Comparison of ENCODE assay signal across 9 cellular contexts in the genomic region with DNA sequence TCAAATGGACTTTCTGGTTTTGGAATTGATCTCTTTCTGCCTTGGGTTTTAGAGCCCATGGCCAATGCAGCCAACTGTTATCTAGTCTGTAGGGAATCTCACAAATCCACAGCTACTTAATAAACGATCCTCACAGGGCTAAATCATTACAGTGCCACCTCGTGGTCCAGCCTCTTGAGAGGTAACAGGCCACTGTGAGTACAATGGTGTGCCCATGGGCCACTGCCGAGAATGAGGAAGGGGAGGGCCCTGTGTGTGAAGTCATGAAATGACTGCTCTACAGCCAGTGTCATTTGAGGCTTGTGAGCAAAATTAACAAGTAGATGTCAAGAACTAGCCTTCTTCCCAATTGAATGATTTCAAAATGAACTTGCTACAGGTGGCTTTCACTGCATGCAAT.
DNase-seq lines count a peak whose midpoint lies in the region; ATAC-seq and TF ChIP-seq lines count a peak whose summit lies in the region.
"Had no signal": no experiment of that assay in that cellular context is flagged by ENCODE, and none has a peak within 500 bp of the region (broad histone marks: within the 10 kb centered on the region; RNA-seq: fewer than 3 reads in every experiment).

No MANE protein-coding gene starts in this region.

- no peak overlapping the region for H3K27ac ChIP-seq in RWPE2 (ENCODE audit: poor library complexity, severe bottlenecking)

- peak; percentile 59 for ATAC-seq in HG03159 (IDR thresholded peaks at IDR 0.05; ENCODE audit: unreplicated experiment)
- peak; percentile 56; the same call in 1 of the 3 replicates for ATAC-seq in RWPE2 (ENCODE audit: low read depth)
- ATAC-seq in HG02852 (IDR thresholded peaks at IDR 0.05; ENCODE audit: unreplicated experiment) = no peak
- no peak for ATAC-seq in HG03439 (IDR thresholded peaks at IDR 0.05; ENCODE audit: unreplicated experiment)

- H3K4me3 ChIP-seq in RWPE2 (ENCODE audit: severe bottlenecking) = no peak overlapping the region
- H3K4me3 ChIP-seq: thoracic aorta had no signal

- no peaks in the 10 kb centered on the region for H3K4me1 ChIP-seq in RWPE2 (ENCODE audit: insufficient read depth, poor library complexity, severe bottlenecking)

- TF ChIP-seq CTCF in RWPE2 (IDR thresholded peaks at IDR 0.05; ENCODE audit: poor library complexity, severe bottlenecking) = peak; percentile 9

- H3K36me3 ChIP-seq in RWPE2 (ENCODE audit: low read depth) = no peaks in the 10 kb centered on the region
- H3K36me3 ChIP-seq: thoracic aorta had no signal

- no peaks in the 10 kb centered on the region for H3K9me3 ChIP-seq in RWPE2 (ENCODE audit: severe bottlenecking)
- H3K9me3 ChIP-seq: thoracic aorta had no signal

- no peaks in the 10 kb centered on the region for H3K27me3 ChIP-seq in RWPE2 (ENCODE audit: insufficient read depth, poor library complexity, severe bottlenecking)

- peak in 2 of 3 experiments; percentile 30 to 45 for DNase-seq in NCI-H1417 (lab: John Stamatoyannopoulos, UW)
- no peak for DNase-seq in NCI-H1417 treated with DMSO at 0.1 percent for 48 hours (lab: John Stamatoyannopoulos, UW)
- no peak for DNase-seq in RWPE2 (ENCODE audit: low spot score)
- DNase-seq in hepatic stellate cell (ENCODE audit: low spot score) = peak; percentile 21
- no peak for DNase-seq in activated effector memory CD4-positive, alpha-beta T cell treated with Interleukin-2 at 50 U/mL for 16 hours

Comparison
In these comparisons a context has a peak if more than half of its experiments do, and no peak if none do; other contexts are left out.
1. DNase-seq: peak in NCI-H1417 (2 of 3) and hepatic stellate cell (single experiment); none in NCI-H1417 treated with DMSO at 0.1 percent for 48 hours (single experiment), RWPE2 (single experiment) and activated effector memory CD4-positive, alpha-beta T cell treated with Interleukin-2 at 50 U/mL for 16 hours (single experiment).
2. ATAC-seq: peak in HG03159 (single experiment) and RWPE2 (single experiment); none in HG02852 (single experiment) and HG03439 (single experiment).